ENCODE assay signal across 30 cellular contexts in genomic region chr5:146623009-146623408, GRCh38.
"Had no signal": no experiment of that assay in that cellular context is flagged by ENCODE, and none has a peak within 500 bp of the region (broad histone marks: within the 10 kb centered on the region; RNA-seq: fewer than 3 reads in every experiment).

No MANE protein-coding gene starts in this region.

- H3K9me3 Mint-ChIP-seq: naive thymus-derived CD8-positive, alpha-beta T cell; natural killer cell treated with Interleukin-12 subunit alpha and Interleukin-12 subunit beta and Interleukin-15 and Interleukin-18, amount 100 ng/mL, for 72 hours; nephron progenitor cell; stimulated activated naive CD8-positive, alpha-beta T cell treated with anti-CD3 and anti-CD28 coated beads, Interleukin-15, amount 100 ng/mL, for 72 hours; type B pancreatic cell had no signal

- H3K4me2 ChIP-seq: neural progenitor cell, smooth muscle cell had no signal

- H3K36me3 ChIP-seq: neural progenitor cell, pancreas, spleen, suprapubic skin, transverse colon, upper lobe of right lung, uterus had no signal

- H3K9ac ChIP-seq: neural progenitor cell had no signal

- H3K4me1 ChIP-seq: pancreas, psoas muscle, spleen, suprapubic skin, testis, tibial artery, transverse colon, upper lobe of right lung, uterus had no signal

- H3K4me3 ChIP-seq: neural progenitor cell, pancreas, psoas muscle, skin epidermis, smooth muscle cell, spleen, suprapubic skin, testis, tibial artery, transverse colon, upper lobe of right lung, uterus had no signal

- H3K27ac Mint-ChIP-seq: naive B cell; naive thymus-derived CD8-positive, alpha-beta T cell; natural killer cell treated with Interleukin-12 subunit alpha and Interleukin-12 subunit beta and Interleukin-15 and Interleukin-18, amount 100 ng/mL, for 72 hours; nephron progenitor cell; neural progenitor cell; progenitor cell of endocrine pancreas; stimulated activated memory B cell treated with anti-CD40 and anti-IgM and Interleukin-4, amounts not matched to agents 10 μg/mL and 1 μg/mL and 100 μg/mL, for 72 hours; stimulated activated naive CD8-positive, alpha-beta T cell treated with anti-CD3 and anti-CD28 coated beads, Interleukin-15, amount 100 ng/mL, for 72 hours; type B pancreatic cell had no signal

- H3K4me3 Mint-ChIP-seq: naive B cell; naive thymus-derived CD8-positive, alpha-beta T cell; natural killer cell treated with Interleukin-12 subunit alpha and Interleukin-12 subunit beta and Interleukin-15 and Interleukin-18, amount 100 ng/mL, for 72 hours; nephron progenitor cell; neural progenitor cell; stimulated activated memory B cell treated with anti-CD40 and anti-IgM and Interleukin-4, amounts not matched to agents 10 μg/mL and 1 μg/mL and 100 μg/mL, for 72 hours; stimulated activated naive CD8-positive, alpha-beta T cell treated with anti-CD3 and anti-CD28 coated beads, Interleukin-15, amount 100 ng/mL, for 72 hours; type B pancreatic cell had no signal

- H2AFZ ChIP-seq: neural progenitor cell had no signal

- H3K27me3 Mint-ChIP-seq: natural killer cell treated with Interleukin-12 subunit alpha and Interleukin-12 subunit beta and Interleukin-15 and Interleukin-18, amount 100 ng/mL, for 72 hours; stimulated activated memory B cell treated with anti-CD40 and anti-IgM and Interleukin-4, amounts not matched to agents 10 μg/mL and 1 μg/mL and 100 μg/mL, for 72 hours; stimulated activated naive CD8-positive, alpha-beta T cell treated with anti-CD3 and anti-CD28 coated beads, Interleukin-15, amount 100 ng/mL, for 72 hours; type B pancreatic cell had no signal

- H3K9me3 ChIP-seq: pancreas, psoas muscle, spleen, suprapubic skin, testis, tibial artery, transverse colon, upper lobe of right lung, uterus had no signal

- H3K4me1 Mint-ChIP-seq: naive B cell; naive thymus-derived CD8-positive, alpha-beta T cell; stimulated activated memory B cell treated with anti-CD40 and anti-IgM and Interleukin-4, amounts not matched to agents 10 μg/mL and 1 μg/mL and 100 μg/mL, for 72 hours; stimulated activated naive CD8-positive, alpha-beta T cell treated with anti-CD3 and anti-CD28 coated beads, Interleukin-15, amount 100 ng/mL, for 72 hours had no signal

- H3K27ac ChIP-seq: neural progenitor cell, pancreas, psoas muscle, skin epidermis, spleen, suprapubic skin, testis, tibial artery, transverse colon, upper lobe of right lung, uterus had no signal

- H3K36me3 Mint-ChIP-seq: naive B cell; naive thymus-derived CD8-positive, alpha-beta T cell; natural killer cell treated with Interleukin-12 subunit alpha and Interleukin-12 subunit beta and Interleukin-15 and Interleukin-18, amount 100 ng/mL, for 72 hours; neural progenitor cell; stimulated activated memory B cell treated with anti-CD40 and anti-IgM and Interleukin-4, amounts not matched to agents 10 μg/mL and 1 μg/mL and 100 μg/mL, for 72 hours had no signal

- H3K27me3 ChIP-seq: neural progenitor cell, pancreas, spleen, suprapubic skin, testis, tibial artery, upper lobe of right lung, uterus had no signal

- DNase-seq: naive B cell; naive thymus-derived CD8-positive, alpha-beta T cell; nephron progenitor cell; occipital lobe; pancreas; psoas muscle; right cardiac atrium; spleen; stimulated activated CD4-positive, alpha-beta T cell treated with anti-CD3 and anti-CD28 coated beads, Interleukin-12 subunit alpha, Interleukin-12 subunit beta, amount 100 ng/mL, for 4 hours; stimulated activated CD4-positive, alpha-beta T cell treated with anti-CD3 and anti-CD28 coated beads, Interleukin-1b, Interleukin-23, amount 100 ng/mL, for 48 hours; stimulated activated CD4-positive, alpha-beta T cell treated with anti-CD3 and anti-CD28 coated beads, Interleukin-4, amount 100 ng/mL, for 1 hour; stimulated activated CD4-positive, alpha-beta T cell treated with anti-CD3 and anti-CD28 coated beads, Interleukin-4, amount 100 ng/mL, for 4 hours; stimulated activated CD8-positive, alpha-beta memory T cell treated with anti-CD3 and anti-CD28 coated beads, Interleukin-4, amount 100 ng/mL, for 48 hours; stimulated activated naive CD4-positive, alpha-beta T cell; stimulated activated naive CD8-positive, alpha-beta T cell treated with anti-CD3 and anti-CD28 coated beads, Interleukin-15, amount 100 ng/mL, for 72 hours; stimulated activated naive CD8-positive, alpha-beta T cell treated with anti-CD3 and anti-CD28 coated beads, Interleukin-15, Interleukin-2, amounts not matched to agents 100 U/mL and 50 U/mL, for 24 hours; substantia nigra; testis; tibial artery; transverse colon; upper lobe of right lung; uterus had no signal
